Comparison of ENCODE assay signal across 7 cellular contexts in the genomic region with DNA sequence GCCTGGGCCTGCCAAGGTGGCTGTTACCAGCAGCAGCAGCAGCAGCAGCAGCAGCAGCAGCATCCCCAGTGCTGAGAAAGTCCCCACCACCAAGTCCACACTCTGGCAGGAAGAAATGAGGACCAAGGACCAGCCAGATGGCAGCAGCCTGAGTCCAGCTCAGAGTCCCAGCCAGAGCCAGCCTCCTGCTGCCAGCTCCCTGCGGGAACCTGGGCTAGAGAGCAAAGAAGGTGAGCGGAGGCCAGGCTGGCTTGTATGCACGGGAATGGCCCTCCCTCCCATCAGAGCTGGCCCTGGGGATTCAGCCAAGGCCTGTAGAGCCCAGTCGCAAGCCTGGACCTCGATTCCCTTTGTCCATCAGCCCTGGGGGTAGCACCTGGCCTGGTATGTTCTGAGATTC.
DNase-seq lines count a peak whose midpoint lies in the region; ATAC-seq, FAIRE-seq and TF ChIP-seq lines count a peak whose summit lies in the region.
"Not testable (repeated sequence)": the region's sequence is repeated elsewhere in the genome, so short reads cannot be mapped to it uniquely, and the experiment has no call there.

No MANE protein-coding gene starts in this region.

- H4K91ac ChIP-seq in neuronal stem cell (ENCODE audit: low read depth, low read length, poor library complexity) = not testable (repeated sequence)

- intact Hi-C loops in Right ventricle myocardium superior (cut with DNase I) = loop anchor here (10.0 kb wide), 1 partner anchor 131 kb away; no protein-coding TSS in a partner anchor
- intact Hi-C loops in kidney (cut with DNase I) = not testable (repeated sequence)

- not testable (repeated sequence) for H3K14ac ChIP-seq in neuronal stem cell (ENCODE audit: low read length)

- POLR2A ChIA-PET in activated naive CD8-positive, alpha-beta T cell treated with anti-CD3 and anti-CD28 coated beads, Interleukin-2, amount 10 ng/mL, durations not matched to agents 7 days and 5 days (lab: Charles Lee) = not testable (repeated sequence)

- H3K4ac ChIP-seq in neuronal stem cell (ENCODE audit: low read length) = not testable (repeated sequence)

- ATAC-seq in activated naive CD8-positive, alpha-beta T cell treated with anti-CD3 and anti-CD28 coated beads, Interleukin-2, amount 10 ng/mL, durations not matched to agents 7 days and 5 days (ENCODE audit: low read depth); Right ventricle myocardium superior (ENCODE audit: poor library complexity): not testable (repeated sequence)

- H2BK12ac ChIP-seq in neuronal stem cell (ENCODE audit: low read length) = not testable (repeated sequence)

- in situ Hi-C loops in G401 (cut with HindIII; ENCODE audit: low sequenced_read_pairs) = not testable (repeated sequence)

- not testable (repeated sequence) for H3K4me1 Mint-ChIP-seq in activated naive CD8-positive, alpha-beta T cell treated with anti-CD3 and anti-CD28 coated beads, Interleukin-2, amount 10 ng/mL, durations not matched to agents 7 days and 5 days

- not testable (repeated sequence) for H3K27me3 ChIP-seq in neuronal stem cell (ENCODE audit: control insufficient read depth in 3 of 3, insufficient read depth in 3 of 3, low read depth in 1 of 3, low read length in 3 of 3)

- H3K23ac ChIP-seq in neuronal stem cell (ENCODE audit: low read depth, low read length, poor library complexity) = not testable (repeated sequence)

- H3K9ac ChIP-seq in kidney (ENCODE audit: low read length in 2 of 2) = not testable (repeated sequence)
- peak overlapping the region; percentile 10 for H3K9ac ChIP-seq in neuronal stem cell (ENCODE audit: low read depth, low read length, poor library complexity)

- not testable (repeated sequence) for TF ChIP-seq CTCF in kidney (IDR thresholded peaks at IDR 0.05; ENCODE audit: borderline replicate concordance, extremely low read depth, insufficient read depth)

- H3K79me1 ChIP-seq in neuronal stem cell (ENCODE audit: low read depth, low read length) = not testable (repeated sequence)

- peak overlapping the region; percentile 54 for H3K27ac Mint-ChIP-seq in activated naive CD8-positive, alpha-beta T cell treated with anti-CD3 and anti-CD28 coated beads, Interleukin-2, amount 10 ng/mL, durations not matched to agents 7 days and 5 days

- H2AK5ac ChIP-seq in neuronal stem cell (ENCODE audit: low read depth, low read length) = not testable (repeated sequence)

- not testable (repeated sequence) for H3K9me3 ChIP-seq in kidney (ENCODE audit: control insufficient read depth in 1 of 2, low read length in 2 of 2); neuronal stem cell (replicated peaks in 1 of 2; ENCODE audit: control insufficient read depth in 2 of 2, insufficient read depth in 1 of 2, low read depth in 1 of 2, low read length in 2 of 2)

- H3K36me3 Mint-ChIP-seq in activated naive CD8-positive, alpha-beta T cell treated with anti-CD3 and anti-CD28 coated beads, Interleukin-2, amount 10 ng/mL, durations not matched to agents 7 days and 5 days = not testable (repeated sequence)

- not testable (repeated sequence) for H2AFZ ChIP-seq in neuronal stem cell (ENCODE audit: low read length)

- no CpG with 5 or more reads among the region's 5 CpGs for WGBS in neuronal stem cell (ENCODE audit: extremely low coverage in 2 of 2, insufficient read length in 2 of 2, insufficient replicate concordance in 1 of 2), 2 donors

- peaks cover 42 to 56% of the 10 kb centered on the region in 2 donors for H3K36me3 ChIP-seq in kidney (ENCODE audit: control insufficient read depth in 1 of 2, insufficient read depth in 2 of 2, low read length in 2 of 2)
- H3K36me3 ChIP-seq in neuronal stem cell (replicated peaks in 1 of 2; ENCODE audit: control insufficient read depth in 2 of 2, insufficient read depth in 2 of 2, low read length in 2 of 2) = peaks cover 22 to 80% of the 10 kb centered on the region in 2 donors

- not testable (repeated sequence) for FAIRE-seq in kidney (lab: Jason Lieb, UNC)

- not testable (repeated sequence) for H3K4me3 Mint-ChIP-seq in activated naive CD8-positive, alpha-beta T cell treated with anti-CD3 and anti-CD28 coated beads, Interleukin-2, amount 10 ng/mL, durations not matched to agents 7 days and 5 days

- H2BK5ac ChIP-seq in neuronal stem cell (ENCODE audit: low read length) = peak overlapping the region; percentile 14

- H3K4me1 ChIP-seq in kidney (ENCODE audit: control insufficient read depth in 1 of 2, insufficient read depth in 1 of 2, low read depth in 1 of 2, low read length in 2 of 2) = not testable (repeated sequence)
- H3K4me1 ChIP-seq in neuronal stem cell (ENCODE audit: control insufficient read depth in 2 of 2, insufficient read depth in 1 of 2, low read depth in 1 of 2, low read length in 2 of 2) = peaks cover 10 to 21% of the 10 kb centered on the region in 2 donors

- not testable (repeated sequence) for H3K18ac ChIP-seq in neuronal stem cell (ENCODE audit: low read length)

- H3K4me3 ChIP-seq in kidney (ENCODE audit: low read length in 2 of 2); neuronal stem cell (ENCODE audit: low read length in 2 of 2): not testable (repeated sequence)

- not testable (repeated sequence) for H3K9me3 Mint-ChIP-seq in activated naive CD8-positive, alpha-beta T cell treated with anti-CD3 and anti-CD28 coated beads, Interleukin-2, amount 10 ng/mL, durations not matched to agents 7 days and 5 days

- peak overlapping the region; percentile 23 for H3K27ac ChIP-seq in cingulate gyrus (ENCODE audit: low read depth, low read length)
- not testable (repeated sequence) for H3K27ac ChIP-seq in kidney (ENCODE audit: low read depth in 2 of 2, low read length in 2 of 2); neuronal stem cell (replicated peaks; ENCODE audit: low read length)

- not testable (repeated sequence) for H3K4me2 ChIP-seq in neuronal stem cell (ENCODE audit: insufficient read depth, low read length, poor library complexity, severe bottlenecking)

- DNase-seq in G401 (ENCODE audit: low spot score) (peak; percentile 92), cerebellar cortex (ENCODE audit: low spot score) (peak; percentile 90), Right ventricle myocardium superior (peak; percentile 13), kidney (peak; percentile 62)
- DNase-seq in activated naive CD8-positive, alpha-beta T cell treated with anti-CD3 and anti-CD28 coated beads, Interleukin-2, amount 10 ng/mL, durations not matched to agents 7 days and 5 days; neuronal stem cell (ENCODE audit: low spot score): not testable (repeated sequence)

- H2BK15ac ChIP-seq in neuronal stem cell (ENCODE audit: low read length) = not testable (repeated sequence)

- not testable (repeated sequence) for H3K27me3 Mint-ChIP-seq in activated naive CD8-positive, alpha-beta T cell treated with anti-CD3 and anti-CD28 coated beads, Interleukin-2, amount 10 ng/mL, durations not matched to agents 7 days and 5 days

- not testable (repeated sequence) for H2BK120ac ChIP-seq in neuronal stem cell (ENCODE audit: low read depth, low read length)

- H4K8ac ChIP-seq in neuronal stem cell (ENCODE audit: low read depth, low read length) = not testable (repeated sequence)
